ENCODE assay signal across 8 cellular contexts in the genomic region with DNA sequence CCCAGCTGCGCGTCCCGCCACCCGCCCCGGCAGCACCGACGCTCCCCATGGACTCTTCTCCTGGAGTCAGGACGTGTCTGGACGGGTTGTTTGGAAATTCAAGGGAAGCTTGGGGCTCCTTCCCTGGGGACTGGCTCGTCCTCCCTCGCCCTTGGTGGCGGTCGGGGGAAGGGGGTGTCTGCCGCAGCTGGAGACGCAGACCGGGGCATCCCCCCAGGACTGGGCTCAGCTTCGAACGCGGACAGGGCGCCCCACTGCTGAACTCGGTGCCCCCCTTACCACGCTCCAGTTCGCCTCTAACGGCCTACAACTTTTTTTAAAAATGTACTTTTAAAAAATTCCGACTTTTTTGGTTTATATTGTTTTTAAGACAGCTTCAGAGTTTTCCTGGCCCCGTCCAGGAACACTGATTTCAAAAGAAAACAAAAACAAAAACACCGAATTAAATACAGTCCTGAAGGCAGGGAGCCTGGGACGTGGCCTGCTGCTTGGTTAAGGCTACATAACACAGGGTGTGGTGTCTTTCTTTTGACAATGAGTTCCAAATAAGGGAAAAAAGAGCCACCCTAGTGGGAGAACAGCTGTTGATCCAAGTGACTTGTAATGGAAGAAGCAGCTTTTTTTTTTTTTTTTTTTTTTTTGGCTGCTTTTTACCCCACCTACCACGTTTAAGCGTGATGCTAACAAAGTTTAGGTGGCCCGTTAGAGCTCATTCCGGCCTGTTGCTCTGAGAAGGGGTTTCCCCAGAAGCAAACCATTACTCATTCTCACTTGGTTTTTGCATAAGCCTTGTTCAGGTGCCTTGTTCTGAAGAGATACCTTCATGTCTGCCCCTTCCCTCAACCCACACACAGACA. TPM values are rescaled to one million over a fixed set of nuclear protein-coding genes. Genes with fewer than 3 reads are reported as not detected.
DNase-seq lines count a peak whose midpoint lies in the region; ATAC-seq and TF ChIP-seq lines count a peak whose summit lies in the region.

No MANE protein-coding gene starts in this region.

- peak; percentile 18 for DNase-seq in Calu3
- peak; percentile 66 for DNase-seq in T follicular helper cell (ENCODE audit: low read depth)
- peak; percentile 32 for DNase-seq in astrocyte of the cerebellum (ENCODE audit: low read depth)
- peak; percentile 66 for DNase-seq in iPS-NIHi11 (ENCODE audit: low spot score)
- DNase-seq in stimulated activated CD4-positive, alpha-beta T cell treated with anti-CD3 and anti-CD28 coated beads, Interleukin-15, amount 100 ng/mL, for 1 hour (ENCODE audit: low read depth in 1 of 2, low spot score in 1 of 2): peak; percentile 25 to 42
- DNase-seq in 8988T: no peak

- H3K4me1 Mint-ChIP-seq in Calu3 (ENCODE audit: low read depth, unreplicated experiment): peaks cover 8% of the 10 kb centered on the region

- CTCF ChIA-PET in Calu3 (lab: Charles Lee): interaction anchor here (0.5 to 1.5 kb wide), 7 partner anchors 11 to 39 kb away, joined by 3 to 9 read pairs (median 4); no protein-coding TSS in a partner anchor

- peak overlapping the region; percentile 65 for H3K4me3 ChIP-seq in astrocyte of the cerebellum (ENCODE audit: low read depth, low read length)

- TF ChIP-seq CTCF in Calu3 (IDR thresholded peaks at IDR 0.05; ENCODE audit: unreplicated experiment): no peak
- TF ChIP-seq CTCF in astrocyte of the cerebellum (IDR thresholded peaks at IDR 0.05; ENCODE audit: low read depth, low read length, missing control alignments): no peak

- H3K9me3 Mint-ChIP-seq in Calu3 (ENCODE audit: low read depth, unreplicated experiment): no peaks in the 10 kb centered on the region

- intact Hi-C loops in Calu3 (cut with micrococcal nuclease; ENCODE audit: unreplicated experiment): loop anchor here (2.0 kb wide), 1 partner anchor 33 kb away; no protein-coding TSS in a partner anchor

- peak overlapping the region; percentile 70 for H3K4me3 Mint-ChIP-seq in Calu3 (ENCODE audit: low read depth, unreplicated experiment)

- ATAC-seq in GM19463 (IDR thresholded peaks at IDR 0.05; ENCODE audit: unreplicated experiment) (peak; percentile 39), HG03558 (IDR thresholded peaks at IDR 0.05; ENCODE audit: extremely low read depth, unreplicated experiment) (peak; percentile 62)

- peak overlapping the region; percentile 14 for H3K27ac Mint-ChIP-seq in Calu3 (ENCODE audit: unreplicated experiment)

- in situ Hi-C loops in astrocyte of the cerebellum (cut with HindIII; ENCODE audit: low sequenced_read_pairs): no loop called here

- H3K36me3 Mint-ChIP-seq in Calu3 (ENCODE audit: insufficient read depth, unreplicated experiment): peaks cover 18% of the 10 kb centered on the region

- BruUV-seq in Calu3 (replicated peaks; lab: Mats Ljungman, UMichigan): no TSS peak

- H3K27me3 Mint-ChIP-seq in Calu3 (ENCODE audit: unreplicated experiment): no peaks in the 10 kb centered on the region

RNA-seq across cellular contexts. Expression of gene DIPK1A, which starts 0.9 kb away (rescaled TPM):
- 4.2 and 4.9 TPM in 2 replicates for total RNA-seq in Calu3 (2022)
